In the genomic region with DNA sequence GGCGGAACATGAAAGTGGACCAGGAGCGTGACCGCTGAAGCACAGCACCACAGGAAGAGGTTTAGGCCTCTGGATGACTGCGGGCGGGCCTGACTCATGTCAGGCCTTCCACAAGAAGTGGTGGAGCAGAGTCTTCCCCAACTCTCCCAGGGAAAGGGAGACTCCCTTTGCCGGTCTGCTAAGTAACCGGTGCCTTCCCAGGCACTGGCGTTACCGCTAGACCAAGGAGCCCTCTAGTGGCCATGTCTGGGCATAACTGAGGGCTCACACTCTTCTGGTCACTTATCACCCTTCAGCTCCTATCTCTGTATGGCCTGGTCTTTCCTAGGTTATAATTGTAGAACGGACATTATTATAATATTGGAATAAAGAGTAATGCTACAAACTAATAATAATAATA, we compare ENCODE assay signal across 8 cellular contexts.
DNase-seq lines count a peak whose midpoint lies in the region; ATAC-seq, FAIRE-seq and TF ChIP-seq lines count a peak whose summit lies in the region.

No MANE protein-coding gene starts in this region.

- POLR2A ChIA-PET in endothelial cell of umbilical vein (lab: Charles Lee), result no interaction called here

- no peaks in the 10 kb centered on the region for H3K27me3 Mint-ChIP-seq in osteocyte (ENCODE audit: unreplicated experiment)

- H3K9me3 Mint-ChIP-seq in osteocyte (ENCODE audit: unreplicated experiment), result peaks cover 20% of the 10 kb centered on the region

- H3K27ac Mint-ChIP-seq in osteocyte (ENCODE audit: unreplicated experiment), result no peak overlapping the region

- dilution Hi-C loops in endothelial cell of umbilical vein (cut with MboI; ENCODE audit: extremely low pct_ligation_motif_present, low sequenced_read_pairs), result no loop called here

- no peak overlapping the region for H3K4me3 ChIP-seq in AG10803 (ENCODE audit: low read length)
- H3K4me3 ChIP-seq in endothelial cell of umbilical vein (replicated peaks in 1 of 3; ENCODE audit: insufficient read depth in 1 of 3, low read depth in 1 of 3, low read length in 3 of 3), result no peak overlapping the region
- no peak overlapping the region for H3K4me3 ChIP-seq in gastroesophageal sphincter

- ATAC-seq in HG03457 (IDR thresholded peaks at IDR 0.05; ENCODE audit: unreplicated experiment) (no peak), HG03135 (IDR thresholded peaks at IDR 0.05; ENCODE audit: unreplicated experiment) (no peak), gastroesophageal sphincter (no peak)

- H3K27me3 ChIP-seq in endothelial cell of umbilical vein (ENCODE audit: control insufficient read depth in 2 of 2, insufficient read depth in 2 of 2, low read length in 2 of 2) (no peaks in the 10 kb centered on the region), gastroesophageal sphincter (peaks cover 6% of the 10 kb centered on the region)

- H3K4me2 ChIP-seq in endothelial cell of umbilical vein (ENCODE audit: insufficient read depth, low read length), result no peak overlapping the region

- FAIRE-seq in endothelial cell of umbilical vein (lab: Jason Lieb, UNC), result no peak

- H2AFZ ChIP-seq in endothelial cell of umbilical vein (ENCODE audit: low read depth, low read length), result no peak overlapping the region

- CTCF ChIA-PET in endothelial cell of umbilical vein (lab: Charles Lee), result no interaction called here

- DNase-seq in AG10803 (ENCODE audit: low read depth) (peak; percentile 33), NCI-H774 (lab: John Stamatoyannopoulos, UW) (peak; percentile 2), endothelial cell of umbilical vein (ENCODE audit: low read depth, low spot score) (peak; percentile 2), osteocyte (ENCODE audit: extremely low spot score, unreplicated experiment) (no peak)

- H3K9me1 ChIP-seq in endothelial cell of umbilical vein (replicated peaks; ENCODE audit: control insufficient read depth, extremely low read depth, insufficient read depth, low read length), result no peaks in the 10 kb centered on the region

- no peaks in the 10 kb centered on the region for H3K4me1 Mint-ChIP-seq in osteocyte (ENCODE audit: unreplicated experiment)

- H3K36me3 ChIP-seq in endothelial cell of umbilical vein (ENCODE audit: control insufficient read depth in 2 of 2, extremely low read depth in 1 of 2, insufficient read depth in 2 of 2, low read length in 2 of 2), result no peaks in the 10 kb centered on the region
- H3K36me3 ChIP-seq in gastroesophageal sphincter, result no peaks in the 10 kb centered on the region

- H3K36me3 Mint-ChIP-seq in osteocyte (ENCODE audit: unreplicated experiment), result no peaks in the 10 kb centered on the region

- H3K9ac ChIP-seq in endothelial cell of umbilical vein (replicated peaks; ENCODE audit: extremely low read depth, insufficient read depth, low read length), result no peak overlapping the region

- WGBS in gastroesophageal sphincter (ENCODE audit: low coverage in 1 of 2), 2 donors, result 42 to 46% methylated on average over 4 to 7 of the region's 10 CpGs

- H3K79me2 ChIP-seq in endothelial cell of umbilical vein (ENCODE audit: control insufficient read depth, insufficient read depth, low read length), result no peaks in the 10 kb centered on the region

- H3K27ac ChIP-seq in endothelial cell of umbilical vein (ENCODE audit: insufficient read depth, low read depth, low read length), result no peak overlapping the region
- H3K27ac ChIP-seq in gastroesophageal sphincter, result no peak overlapping the region

- no peak for TF ChIP-seq POLR2A in endothelial cell of umbilical vein (IDR thresholded peaks at IDR 0.05; ENCODE audit: low read depth, low read length)
- TF ChIP-seq POLR2A in gastroesophageal sphincter (IDR thresholded peaks at IDR 0.05), result no peak

- H3K4me1 ChIP-seq in endothelial cell of umbilical vein (ENCODE audit: control insufficient read depth, extremely low read depth, insufficient read depth, low read length) (no peaks in the 10 kb centered on the region), gastroesophageal sphincter (no peaks in the 10 kb centered on the region)

- no peaks in the 10 kb centered on the region for H4K20me1 ChIP-seq in endothelial cell of umbilical vein (replicated peaks; ENCODE audit: control insufficient read depth, extremely low read depth, insufficient read depth, low read length)

- H3K9me3 ChIP-seq in endothelial cell of umbilical vein (replicated peaks; ENCODE audit: control insufficient read depth, insufficient read depth, low read length) (peaks cover 9% of the 10 kb centered on the region), gastroesophageal sphincter (peaks cover 0 to 6% (median 0%) of the 10 kb centered on the region in 3 donors)

- TF ChIP-seq CTCF in AG10803 (conservative IDR thresholded peaks at IDR 0.05; ENCODE audit: low read length) (peak; percentile 49), GM12874 (IDR thresholded peaks at IDR 0.05; ENCODE audit: insufficient read depth, low read depth, low read length) (peak; percentile 66), endothelial cell of umbilical vein (IDR thresholded peaks at IDR 0.05; ENCODE audit: extremely low read depth in 1 of 2, insufficient read depth in 1 of 2, low read depth in 1 of 2, low read length in 2 of 2) (peak; percentile 26 to 35), osteocyte (IDR thresholded peaks at IDR 0.05) (peak; percentile 11), gastroesophageal sphincter (IDR thresholded peaks at IDR 0.05) (peak in 2 of 4 experiments; percentile 28 to 51)

- BruUV-seq in endothelial cell of umbilical vein (replicated peaks; lab: Mats Ljungman, UMichigan), result no TSS peak

- intact Hi-C loops in endothelial cell of umbilical vein (cut with micrococcal nuclease), result no loop called here

- no peak for TF ChIP-seq EP300 in gastroesophageal sphincter (IDR thresholded peaks at IDR 0.05)

- H3K4me3 Mint-ChIP-seq in osteocyte (ENCODE audit: unreplicated experiment), result no peak overlapping the region

TF ChIP-seq in endothelial cell of umbilical vein, 7 proteins besides CTCF, POLR2A, EP300 and RAD21:
- no peak for TF ChIP-seq GATA2 (IDR thresholded peaks at IDR 0.05; ENCODE audit: insufficient read depth, insufficient read length, low read depth, low read length)
- no peak for TF ChIP-seq MYC (IDR thresholded peaks at IDR 0.05; ENCODE audit: low read depth, low read length)
- no peak for TF ChIP-seq JUN (IDR thresholded peaks at IDR 0.05; ENCODE audit: borderline replicate concordance, insufficient read depth, insufficient read length, low read depth)
- no peak for TF ChIP-seq POLR2AphosphoS5 (IDR thresholded peaks at IDR 0.05; ENCODE audit: insufficient read depth, low read depth, low read length)
- TF ChIP-seq EZH2 (IDR thresholded peaks at IDR 0.05; ENCODE audit: borderline replicate concordance, low read depth, low read length, severe bottlenecking), result no peak
- TF ChIP-seq, protein P1, sequence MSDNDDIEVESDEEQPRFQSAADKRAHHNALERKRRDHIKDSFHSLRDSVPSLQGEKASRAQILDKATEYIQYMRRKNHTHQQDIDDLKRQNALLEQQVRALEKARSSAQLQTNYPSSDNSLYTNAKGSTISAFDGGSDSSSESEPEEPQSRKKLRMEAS (IDR thresholded peaks at IDR 0.05; ENCODE audit: insufficient read depth, insufficient read length), result no peak
- TF ChIP-seq FOS (IDR thresholded peaks at IDR 0.05; ENCODE audit: borderline replicate concordance, insufficient read depth, low read length), result no peak
TF ChIP-seq in endothelial cell of umbilical vein: peak in this region for 0.
